ENCODE assay signal across 8 cellular contexts in the genomic region with DNA sequence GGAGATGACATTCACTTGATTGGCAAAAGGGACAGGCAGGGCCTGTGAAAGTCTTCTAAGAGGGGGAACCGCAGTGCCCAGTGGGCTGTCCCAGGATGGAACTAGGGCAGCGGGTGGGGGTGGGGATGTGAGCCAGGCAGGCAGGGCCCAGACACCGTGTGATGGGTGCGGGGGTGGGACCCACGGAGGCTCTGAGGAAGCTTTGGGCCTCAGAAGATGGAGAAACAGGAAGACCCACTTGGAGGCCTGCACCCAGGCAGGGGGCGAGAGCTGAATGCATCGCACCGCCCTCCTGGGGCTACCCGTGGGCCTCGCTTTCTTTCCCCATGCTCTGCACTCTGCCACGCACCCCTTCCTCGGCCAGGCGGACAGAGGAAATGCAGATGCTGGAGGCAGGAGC. TPM values are rescaled to one million over a fixed set of nuclear protein-coding genes. Genes with fewer than 3 reads are reported as not detected.
DNase-seq lines count a peak whose midpoint lies in the region; ATAC-seq and TF ChIP-seq lines count a peak whose summit lies in the region.

No MANE protein-coding gene starts in this region.

- H3K27me3 ChIP-seq in BLaER1 treated with 17β-estradiol and CSF1 and Interleukin-3, amounts not matched to agents 10 nM and 100 nM, result no peaks in the 10 kb centered on the region
- H3K27me3 ChIP-seq in neural progenitor cell, result no peaks in the 10 kb centered on the region

- H3K27ac Mint-ChIP-seq in brain (peak overlapping the region in 3 of 5 experiments; percentile 11 to 76 (median 75)), neural progenitor cell (no peak overlapping the region)

- H3K4me3 Mint-ChIP-seq in brain, result no peak overlapping the region
- H3K4me3 Mint-ChIP-seq in neural progenitor cell, result peak overlapping the region; percentile 23

- H3K79me2 ChIP-seq in neural progenitor cell (ENCODE audit: low read depth), result no peaks in the 10 kb centered on the region

- no peaks in the 10 kb centered on the region for H3K27me3 Mint-ChIP-seq in brain
- peaks cover 3% of the 10 kb centered on the region for H3K27me3 Mint-ChIP-seq in neural progenitor cell (ENCODE audit: insufficient read depth, low read depth)

- H2AFZ ChIP-seq in neural progenitor cell (replicated peaks), result no peak overlapping the region

- TF ChIP-seq CTCF in brain (conservative IDR thresholded peaks at IDR 0.05) (no peak), neural progenitor cell (IDR thresholded peaks at IDR 0.05) (no peak)

- H3K27ac ChIP-seq in BLaER1 treated with 17β-estradiol and CSF1 and Interleukin-3, amounts not matched to agents 10 nM and 100 nM, result peak overlapping the region in 10 of 11 experiments; percentile 59 to 93 (median 88); a peak in 19 of 22 replicates
- no peak overlapping the region for H3K27ac ChIP-seq in neural progenitor cell

- H3K9me3 Mint-ChIP-seq in brain (no peaks in the 10 kb centered on the region), neural progenitor cell (no peaks in the 10 kb centered on the region)

- ATAC-seq in GM21825 (IDR thresholded peaks at IDR 0.05; ENCODE audit: unreplicated experiment) (no peak), HG03565 (IDR thresholded peaks at IDR 0.05; ENCODE audit: unreplicated experiment) (no peak)

- H3K36me3 ChIP-seq in BLaER1 treated with 17β-estradiol and CSF1 and Interleukin-3, amounts not matched to agents 10 nM and 100 nM, result no peaks in the 10 kb centered on the region
- no peaks in the 10 kb centered on the region for H3K36me3 ChIP-seq in neural progenitor cell

- peaks cover 24 to 65% (median 53%) of the 10 kb centered on the region in 10 experiments for H3K4me1 ChIP-seq in BLaER1 treated with 17β-estradiol and CSF1 and Interleukin-3, amounts not matched to agents 10 nM and 100 nM
- peaks cover 6% of the 10 kb centered on the region for H3K4me1 ChIP-seq in neural progenitor cell

- H3F3A ChIP-seq in neural progenitor cell (ENCODE audit: low read depth), result no peaks in the 10 kb centered on the region

- no peaks in the 10 kb centered on the region for H4K20me1 ChIP-seq in BLaER1 treated with 17β-estradiol and CSF1 and Interleukin-3, amounts not matched to agents 10 nM and 100 nM
- H4K20me1 ChIP-seq in neural progenitor cell (ENCODE audit: low read depth), result no peaks in the 10 kb centered on the region

- H3K9me3 ChIP-seq in BLaER1 treated with 17β-estradiol and CSF1 and Interleukin-3, amounts not matched to agents 10 nM and 100 nM (replicated peaks in 1 of 11), result peaks cover 0 to 4% (median 2%) of the 10 kb centered on the region in 11 experiments; a peak in 7 of 22 replicates
- H3K9me3 ChIP-seq in neural progenitor cell (ENCODE audit: low read depth), result no peaks in the 10 kb centered on the region

- H3K4me3 ChIP-seq in BLaER1 treated with 17β-estradiol and CSF1 and Interleukin-3, amounts not matched to agents 10 nM and 100 nM, result peak overlapping the region in 8 of 10 experiments; percentile 25 to 66 (median 49); a peak in 14 of 20 replicates
- H3K4me3 ChIP-seq in neural progenitor cell, result no peak overlapping the region

- DNase-seq in MV-4-11 (lab: John Stamatoyannopoulos, UW) (peak; percentile 77), neural progenitor cell (ENCODE audit: low spot score) (no peak), NCI-H2171 treated with DMSO at 0.1 percent for 48 hours (lab: John Stamatoyannopoulos, UW) (no peak), DMS114 treated with DMSO at 0.1 percent for 48 hours (lab: John Stamatoyannopoulos, UW; ENCODE audit: unreplicated experiment) (no peak)

- H3K4me2 ChIP-seq in BLaER1 treated with 17β-estradiol and CSF1 and Interleukin-3, amounts not matched to agents 10 nM and 100 nM, result peak overlapping the region; percentile 80 to 97 (median 89)
- H3K4me2 ChIP-seq in neural progenitor cell, result peak overlapping the region; percentile 77

- H3K4me1 Mint-ChIP-seq in brain (peaks cover 20% of the 10 kb centered on the region), neural progenitor cell (peaks cover 17% of the 10 kb centered on the region)

- H3K9ac ChIP-seq in BLaER1 treated with 17β-estradiol and CSF1 and Interleukin-3, amounts not matched to agents 10 nM and 100 nM, result peak overlapping the region in 10 of 11 experiments; percentile 64 to 81 (median 79); a peak in 21 of 22 replicates
- no peak overlapping the region for H3K9ac ChIP-seq in neural progenitor cell

- H3K36me3 Mint-ChIP-seq in brain (no peaks in the 10 kb centered on the region), neural progenitor cell (no peaks in the 10 kb centered on the region)

RNA-seq across cellular contexts. Expression of gene ACAD9, which starts 32.9 kb away (rescaled TPM):
- polyA plus RNA-seq in brain (ENCODE audit: insufficient read depth, low read depth, low replicate concordance), result 39.9 TPM
- total RNA-seq in neural progenitor cell (ENCODE audit: low replicate concordance), result 25.0 and 35.7 TPM in 2 replicates
